In the genomic region with DNA sequence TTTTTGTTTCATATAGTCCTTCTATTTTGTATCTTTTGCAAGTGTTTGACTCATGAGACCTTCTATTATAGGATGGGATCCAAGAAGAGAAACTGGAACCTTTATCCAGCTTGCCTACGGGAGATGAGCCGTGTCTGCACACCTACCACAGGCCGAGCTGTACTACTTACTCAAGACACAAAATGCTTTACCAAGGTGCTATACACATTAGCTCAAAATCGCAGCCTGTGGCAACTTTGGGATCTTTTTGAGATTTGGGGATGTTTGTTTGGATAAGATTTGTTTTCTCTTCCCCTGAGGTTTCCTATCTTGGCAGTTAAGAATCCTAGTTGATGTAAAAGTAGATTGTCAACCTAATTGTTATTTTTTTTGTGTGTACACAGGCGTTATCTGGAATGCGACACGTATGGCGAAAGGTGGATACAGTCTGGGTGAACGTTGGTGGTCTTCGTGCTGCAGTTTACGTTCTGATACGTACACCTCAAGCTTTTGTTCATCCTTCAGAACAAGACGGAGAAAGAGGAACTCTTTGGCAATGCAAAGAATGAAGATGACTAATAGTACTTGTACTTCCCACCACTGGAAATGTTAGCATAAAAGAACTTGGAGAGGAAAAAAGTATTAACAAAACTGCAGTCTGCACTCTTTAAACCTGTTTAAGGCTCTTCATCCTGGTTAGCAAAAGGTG, we compare ENCODE assay signal across 9 cellular contexts. TPM values are rescaled to one million over a fixed set of nuclear protein-coding genes. Genes with fewer than 3 reads are reported as not detected.
A peak's percentile ranks its signal among the peaks of the same experiment; 100 is the strongest.
DNase-seq lines count a peak whose midpoint lies in the region; ATAC-seq and TF ChIP-seq lines count a peak whose summit lies in the region.
"Had no signal": no experiment of that assay in that cellular context is flagged by ENCODE, and none has a peak within 500 bp of the region (broad histone marks: within the 10 kb centered on the region; RNA-seq: fewer than 3 reads in every experiment).

No MANE protein-coding gene starts in this region.

- POLR2A ChIA-PET in CD4-positive, alpha-beta T cell (lab: Charles Lee): interaction anchor here (2.0 to 4.7 kb wide), 2 partner anchors 11 to 15 kb away, joined by 4 to 37 read pairs; no protein-coding TSS in a partner anchor
- POLR2A ChIA-PET in naive thymus-derived CD8-positive, alpha-beta T cell (lab: Charles Lee): interaction anchor here (0.6 to 4.7 kb wide), 4 partner anchors 12 to 758 kb away, joined by 3 to 28 read pairs (median 4); partner anchors contain the start of genes SETD5 and THUMPD3

- ATAC-seq in CD4-positive, alpha-beta T cell (ENCODE audit: poor library complexity): no peak
- no peak for ATAC-seq in naive thymus-derived CD8-positive, alpha-beta T cell
- no peak for ATAC-seq in HG03196 (IDR thresholded peaks at IDR 0.05; ENCODE audit: unreplicated experiment)

- no peaks in the 10 kb centered on the region for H3K9me3 ChIP-seq in CD4-positive, alpha-beta T cell (ENCODE audit: control insufficient read depth, low read length)

- H3K27me3 ChIP-seq in CD4-positive, alpha-beta T cell (ENCODE audit: control insufficient read depth, insufficient read depth, low read length): no peaks in the 10 kb centered on the region

- H3K27me3 Mint-ChIP-seq in CD4-positive, alpha-beta T cell: no peaks in the 10 kb centered on the region
- H3K27me3 Mint-ChIP-seq in brain: no peaks in the 10 kb centered on the region
- no peaks in the 10 kb centered on the region for H3K27me3 Mint-ChIP-seq in naive thymus-derived CD8-positive, alpha-beta T cell

- H3K27ac Mint-ChIP-seq in CD4-positive, alpha-beta T cell: peak overlapping the region; percentile 64
- H3K27ac Mint-ChIP-seq in brain: peak overlapping the region; percentile 6 to 73 (median 54)
- H3K27ac Mint-ChIP-seq in naive thymus-derived CD8-positive, alpha-beta T cell: peak overlapping the region; percentile 22 to 90 (median 51)

- H3K4me1 Mint-ChIP-seq in CD4-positive, alpha-beta T cell (ENCODE audit: low read depth): peaks cover 16% of the 10 kb centered on the region
- H3K4me1 Mint-ChIP-seq in brain: peaks cover 4% of the 10 kb centered on the region
- peaks cover 19 to 44% (median 22%) of the 10 kb centered on the region in 4 donors for H3K4me1 Mint-ChIP-seq in naive thymus-derived CD8-positive, alpha-beta T cell

- DNase-seq in CD4-positive, alpha-beta T cell: no peak
- DNase-seq in Kasumi-1 (lab: John Stamatoyannopoulos, UW) (peak; percentile 22 to 45), NCI-H82 (lab: John Stamatoyannopoulos, UW) (no peak), NCI-H2171 treated with DMSO at 0.1 percent for 48 hours (lab: John Stamatoyannopoulos, UW) (no peak), hepatic stellate cell (ENCODE audit: low spot score) (no peak)
- DNase-seq in naive thymus-derived CD8-positive, alpha-beta T cell: no peak
- DNase-seq: NCI-H187 had no signal

- H3K9me3 Mint-ChIP-seq in CD4-positive, alpha-beta T cell: no peaks in the 10 kb centered on the region
- no peaks in the 10 kb centered on the region for H3K9me3 Mint-ChIP-seq in brain
- no peaks in the 10 kb centered on the region for H3K9me3 Mint-ChIP-seq in naive thymus-derived CD8-positive, alpha-beta T cell

- peaks cover 92% of the 10 kb centered on the region for H3K36me3 Mint-ChIP-seq in CD4-positive, alpha-beta T cell (ENCODE audit: low read depth)
- peaks cover 62% of the 10 kb centered on the region for H3K36me3 Mint-ChIP-seq in brain
- H3K36me3 Mint-ChIP-seq in naive thymus-derived CD8-positive, alpha-beta T cell: peaks cover 0 to 87% (median 36%) of the 10 kb centered on the region in 3 donors

- H3K4me3 Mint-ChIP-seq in CD4-positive, alpha-beta T cell: no peak overlapping the region
- H3K4me3 Mint-ChIP-seq in brain: no peak overlapping the region
- no peak overlapping the region for H3K4me3 Mint-ChIP-seq in naive thymus-derived CD8-positive, alpha-beta T cell

- CTCF ChIA-PET in CD4-positive, alpha-beta T cell (lab: Charles Lee): interaction anchor here (0.9 to 1.0 kb wide), 2 partner anchors 9 to 11 kb away, joined by 3 read pairs; no protein-coding TSS in a partner anchor

- intact Hi-C loops in CD4-positive, alpha-beta T cell (cut with DNase I, micrococcal nuclease): no loop called here

- H3K27ac ChIP-seq in CD4-positive, alpha-beta T cell (ENCODE audit: low read depth, low read length): no peak overlapping the region

- TF ChIP-seq CTCF in CD4-positive, alpha-beta T cell (IDR thresholded peaks at IDR 0.05): no peak
- no peak for TF ChIP-seq CTCF in brain (conservative IDR thresholded peaks at IDR 0.05)

RNA-seq across cellular contexts. Expression of gene SETD5, which starts 13.1 kb away (rescaled TPM):
- total RNA-seq in CD4-positive, alpha-beta T cell: 10 to 100 TPM; 58.5 to 67.6 TPM
- polyA plus RNA-seq in brain (ENCODE audit: insufficient read depth, low read depth, low replicate concordance): 32.7 TPM
- 100 to 1,000 TPM; 143 to 146 TPM for total RNA-seq in naive thymus-derived CD8-positive, alpha-beta T cell
- 10 to 100 TPM; 16.0 to 43.0 (median 24.7) TPM for polyA plus RNA-seq in naive thymus-derived CD8-positive, alpha-beta T cell

RNA-seq across cellular contexts. Expression of gene THUMPD3, which starts 21.4 kb away (rescaled TPM):
- total RNA-seq in CD4-positive, alpha-beta T cell: 10 to 100 TPM; 74.2 to 78.0 TPM
- polyA plus RNA-seq in brain (ENCODE audit: insufficient read depth, low read depth, low replicate concordance): 20.6 TPM
- 10 to 100 TPM; 42.6 to 43.3 TPM for total RNA-seq in naive thymus-derived CD8-positive, alpha-beta T cell
- 10 to 100 TPM; 22.7 to 30.8 (median 23.5) TPM for polyA plus RNA-seq in naive thymus-derived CD8-positive, alpha-beta T cell

Comparison
In these comparisons a context has a peak if more than half of its experiments do, and no peak if none do; other contexts are left out.
1. DNase-seq: peak in Kasumi-1 (2 of 2); none in CD4-positive, alpha-beta T cell (0 of 10), naive thymus-derived CD8-positive, alpha-beta T cell (0 of 10), NCI-H82 (single experiment), NCI-H2171 treated with DMSO at 0.1 percent for 48 hours (single experiment) and hepatic stellate cell (single experiment).
2. Peak in every context shown above with its lines, with median percentiles within 50 percentile points of each other: H3K27ac Mint-ChIP-seq.